Comparison of ENCODE assay signal across 16 cellular contexts in the genomic region with DNA sequence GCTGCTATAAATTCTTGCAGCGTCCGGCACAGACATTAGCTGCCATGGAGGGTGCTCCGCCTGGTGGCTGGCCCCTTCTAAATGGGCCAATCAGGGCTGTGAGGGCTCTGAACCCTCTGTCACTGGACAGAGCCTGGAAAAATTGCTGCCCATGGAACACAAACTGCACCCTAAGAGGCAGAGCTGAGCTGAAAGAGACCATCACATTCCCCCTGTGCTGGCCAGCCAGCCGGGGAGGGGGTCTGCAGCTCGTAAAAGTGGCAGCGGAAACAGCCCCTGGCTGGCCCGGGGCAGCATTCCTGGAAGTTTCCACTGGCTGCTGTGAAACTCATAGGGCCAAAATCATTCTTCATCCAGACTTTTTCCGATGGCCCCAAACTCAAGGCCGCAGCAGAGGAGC. TPM values are rescaled to one million over a fixed set of nuclear protein-coding genes. Genes with fewer than 3 reads are reported as not detected.
DNase-seq lines count a peak whose midpoint lies in the region; ATAC-seq and TF ChIP-seq lines count a peak whose summit lies in the region.
"Had no signal": no experiment of that assay in that cellular context is flagged by ENCODE, and none has a peak within 500 bp of the region (broad histone marks: within the 10 kb centered on the region; RNA-seq: fewer than 3 reads in every experiment).

No MANE protein-coding gene starts in this region.

- no peak for ATAC-seq in upper lobe of left lung (ENCODE audit: low FRiP score in 2 of 2)
- no peak for ATAC-seq in activated CD8-positive, alpha-beta T cell treated with anti-CD3 and anti-CD28 coated beads for 36 hours

- TF ChIP-seq EP300 in upper lobe of left lung (IDR thresholded peaks at IDR 0.05) = no peak

- intact Hi-C loops in left ventricle myocardium inferior (cut with micrococcal nuclease) = no loop called here
- intact Hi-C loops in activated CD8-positive, alpha-beta T cell treated with anti-CD3 and anti-CD28 coated beads for 36 hours (cut with micrococcal nuclease) = no loop called here

- H3K4me1 Mint-ChIP-seq in neural crest cell = peaks cover 7% of the 10 kb centered on the region
- peaks cover 2% of the 10 kb centered on the region for H3K4me1 Mint-ChIP-seq in activated CD8-positive, alpha-beta T cell treated with anti-CD3 and anti-CD28 coated beads for 36 hours (ENCODE audit: low read depth)

- no peaks in the 10 kb centered on the region for H3K27me3 ChIP-seq in left ventricle myocardium inferior (ENCODE audit: low read depth)
- no peaks in the 10 kb centered on the region for H3K27me3 ChIP-seq in upper lobe of left lung
- H3K27me3 ChIP-seq in SJCRH30 = no peaks in the 10 kb centered on the region
- H3K27me3 ChIP-seq: BE2C, colonic mucosa had no signal

- no peaks in the 10 kb centered on the region for H3K36me3 ChIP-seq in left ventricle myocardium inferior
- no peaks in the 10 kb centered on the region for H3K36me3 ChIP-seq in upper lobe of left lung
- peaks cover 5% of the 10 kb centered on the region; the same call in 1 of the 2 replicates for H3K36me3 ChIP-seq in SJCRH30
- H3K36me3 ChIP-seq: BE2C, colonic mucosa had no signal

- H3K4me1 ChIP-seq in left ventricle myocardium inferior (peaks cover 9% of the 10 kb centered on the region), upper lobe of left lung (peaks cover 8 to 20% (median 10%) of the 10 kb centered on the region in 4 donors), SJCRH30 (no peaks in the 10 kb centered on the region)
- H3K4me1 ChIP-seq: BE2C, colonic mucosa, HAP-1 had no signal

- POLR2A ChIA-PET in activated CD8-positive, alpha-beta T cell treated with anti-CD3 and anti-CD28 coated beads for 36 hours (lab: Charles Lee) = no interaction called here

- no peaks in the 10 kb centered on the region for H3K9me3 ChIP-seq in left ventricle myocardium inferior (replicated peaks)
- no peaks in the 10 kb centered on the region for H3K9me3 ChIP-seq in upper lobe of left lung
- no peaks in the 10 kb centered on the region for H3K9me3 ChIP-seq in SJCRH30 (replicated peaks)
- H3K9me3 ChIP-seq: BE2C, colonic mucosa, HAP-1 had no signal

- no peak for TF ChIP-seq POLR2A in upper lobe of left lung (IDR thresholded peaks at IDR 0.05)

- H3K4me3 Mint-ChIP-seq in neural crest cell = no peak overlapping the region
- no peak overlapping the region for H3K4me3 Mint-ChIP-seq in activated CD8-positive, alpha-beta T cell treated with anti-CD3 and anti-CD28 coated beads for 36 hours
- H3K4me3 Mint-ChIP-seq: stimulated activated naive CD8-positive, alpha-beta T cell treated with anti-CD3 and anti-CD28 coated beads, Interleukin-15, Interleukin-2, amounts not matched to agents 100 ng/mL and 50 ng/mL, for 24 hours; T-helper 1 cell treated with Interleukin-12 subunit alpha and Interleukin-12 subunit beta and Interleukin-4 antibody, amounts not matched to agents 30 μg/mL and 1 μg/mL, for 36 hours had no signal

- H3K4me3 ChIP-seq in astrocyte of the cerebellum (ENCODE audit: low read depth, low read length) (no peak overlapping the region), left ventricle myocardium inferior (no peak overlapping the region), upper lobe of left lung (no peak overlapping the region), SJCRH30 (no peak overlapping the region)
- H3K4me3 ChIP-seq: colonic mucosa, HAP-1 had no signal

- no peaks in the 10 kb centered on the region for H3K27me3 Mint-ChIP-seq in neural crest cell (ENCODE audit: low read depth)
- no peaks in the 10 kb centered on the region for H3K27me3 Mint-ChIP-seq in activated CD8-positive, alpha-beta T cell treated with anti-CD3 and anti-CD28 coated beads for 36 hours
- H3K27me3 Mint-ChIP-seq: stimulated activated naive CD8-positive, alpha-beta T cell treated with anti-CD3 and anti-CD28 coated beads, Interleukin-15, Interleukin-2, amounts not matched to agents 100 ng/mL and 50 ng/mL, for 24 hours had no signal

- H3K27ac Mint-ChIP-seq in neural crest cell (ENCODE audit: unreplicated experiment) = peak overlapping the region; percentile 71
- no peak overlapping the region for H3K27ac Mint-ChIP-seq in activated CD8-positive, alpha-beta T cell treated with anti-CD3 and anti-CD28 coated beads for 36 hours
- H3K27ac Mint-ChIP-seq: activated T-helper 2 cell treated with anti-CD3 and anti-CD28 coated beads, Interferon-gamma antibody, Interleukin-2, Interleukin-4, amounts not matched to agents 10 μg/mL and 5 μg/mL and 100 μg/mL, durations not matched to agents 14 hours and 24 hours and 36 hours; stimulated activated naive CD8-positive, alpha-beta T cell treated with anti-CD3 and anti-CD28 coated beads, Interleukin-15, Interleukin-2, amounts not matched to agents 100 ng/mL and 50 ng/mL, for 24 hours; T-helper 1 cell treated with Interleukin-12 subunit alpha and Interleukin-12 subunit beta and Interleukin-4 antibody, amounts not matched to agents 30 μg/mL and 1 μg/mL, for 36 hours had no signal

- CTCF ChIA-PET in activated CD8-positive, alpha-beta T cell treated with anti-CD3 and anti-CD28 coated beads for 36 hours (lab: Charles Lee) = no interaction called here

- peak; percentile 5 for TF ChIP-seq CTCF in astrocyte of the cerebellum (IDR thresholded peaks at IDR 0.05; ENCODE audit: low read depth, low read length, missing control alignments)
- peak; percentile 27 for TF ChIP-seq CTCF in left ventricle myocardium inferior (IDR thresholded peaks at IDR 0.05; ENCODE audit: borderline replicate concordance)
- TF ChIP-seq CTCF in neural crest cell (conservative IDR thresholded peaks at IDR 0.05) = no peak
- no peak for TF ChIP-seq CTCF in upper lobe of left lung (IDR thresholded peaks at IDR 0.05)
- no peak for TF ChIP-seq CTCF in activated CD8-positive, alpha-beta T cell treated with anti-CD3 and anti-CD28 coated beads for 36 hours (IDR thresholded peaks at IDR 0.05)

- in situ Hi-C loops in astrocyte of the cerebellum (cut with HindIII; ENCODE audit: low sequenced_read_pairs) = no loop called here

- WGBS in upper lobe of left lung, 2 donors = 65 to 79% methylated on average over 7 to 9 of the region's 9 CpGs

- no peaks in the 10 kb centered on the region for H3K9me3 Mint-ChIP-seq in neural crest cell
- H3K9me3 Mint-ChIP-seq in activated CD8-positive, alpha-beta T cell treated with anti-CD3 and anti-CD28 coated beads for 36 hours = no peaks in the 10 kb centered on the region
- H3K9me3 Mint-ChIP-seq: activated T-helper 2 cell treated with anti-CD3 and anti-CD28 coated beads, Interferon-gamma antibody, Interleukin-2, Interleukin-4, amounts not matched to agents 10 μg/mL and 5 μg/mL and 100 μg/mL, durations not matched to agents 14 hours and 24 hours and 36 hours; stimulated activated naive CD8-positive, alpha-beta T cell treated with anti-CD3 and anti-CD28 coated beads, Interleukin-15, Interleukin-2, amounts not matched to agents 100 ng/mL and 50 ng/mL, for 24 hours; T-helper 1 cell treated with Interleukin-12 subunit alpha and Interleukin-12 subunit beta and Interleukin-4 antibody, amounts not matched to agents 30 μg/mL and 1 μg/mL, for 36 hours had no signal

- no peak for DNase-seq in astrocyte of the cerebellum (ENCODE audit: low read depth)
- DNase-seq in left ventricle myocardium inferior = no peak
- DNase-seq in neural crest cell (ENCODE audit: low read depth, low spot score) = no peak
- no peak for DNase-seq in upper lobe of left lung
- no peak for DNase-seq in activated CD8-positive, alpha-beta T cell treated with anti-CD3 and anti-CD28 coated beads for 36 hours
- DNase-seq in SJCRH30 = no peak
- no peak for DNase-seq in NCI-H2029 (lab: John Stamatoyannopoulos, UW)
- DNase-seq: BE2C, colonic mucosa, DMS 273 treated with DMSO at 0.1 percent for 48 hours, NCI-H146, SHP77 had no signal

- H3K27ac ChIP-seq in left ventricle myocardium inferior (replicated peaks) (no peak overlapping the region), upper lobe of left lung (peak overlapping the region; percentile 47 to 70 (median 67)), SJCRH30 (no peak overlapping the region)
- H3K27ac ChIP-seq: colonic mucosa had no signal

- peaks cover 2% of the 10 kb centered on the region for H3K36me3 Mint-ChIP-seq in neural crest cell (ENCODE audit: low read depth)
- H3K36me3 Mint-ChIP-seq in activated CD8-positive, alpha-beta T cell treated with anti-CD3 and anti-CD28 coated beads for 36 hours (ENCODE audit: low read depth) = no peaks in the 10 kb centered on the region

RNA-seq across cellular contexts. Expression of a gene that starts 21.0 kb away (rescaled TPM):
- total RNA-seq in left ventricle myocardium inferior (23.1 TPM), neural crest cell (24.2 and 24.3 TPM in 2 replicates), upper lobe of left lung (10 to 100 TPM; 24.1 to 49.1 (median 35.3) TPM)
- total RNA-seq in activated CD8-positive, alpha-beta T cell treated with anti-CD3 and anti-CD28 coated beads for 36 hours = 10 to 100 TPM; 19.6 to 21.6 TPM
- total RNA-seq in SJCRH30 (2014; rRNA removed; shearing (Covaris generic)) = 9.1 and 9.6 TPM in 2 replicates

Comparison
In these comparisons a context has a peak if more than half of its experiments do, and no peak if none do; other contexts are left out.
1. CTCF ChIP-seq: peak in astrocyte of the cerebellum (single experiment) and left ventricle myocardium inferior (single experiment); none in neural crest cell (single experiment), upper lobe of left lung (0 of 6) and activated CD8-positive, alpha-beta T cell treated with anti-CD3 and anti-CD28 coated beads for 36 hours (single experiment).
2. H3K27ac ChIP-seq: peak in upper lobe of left lung (4 of 4); none in left ventricle myocardium inferior (single experiment) and SJCRH30 (single experiment).